ENCODE assay signal across 8 cellular contexts in the genomic region with DNA sequence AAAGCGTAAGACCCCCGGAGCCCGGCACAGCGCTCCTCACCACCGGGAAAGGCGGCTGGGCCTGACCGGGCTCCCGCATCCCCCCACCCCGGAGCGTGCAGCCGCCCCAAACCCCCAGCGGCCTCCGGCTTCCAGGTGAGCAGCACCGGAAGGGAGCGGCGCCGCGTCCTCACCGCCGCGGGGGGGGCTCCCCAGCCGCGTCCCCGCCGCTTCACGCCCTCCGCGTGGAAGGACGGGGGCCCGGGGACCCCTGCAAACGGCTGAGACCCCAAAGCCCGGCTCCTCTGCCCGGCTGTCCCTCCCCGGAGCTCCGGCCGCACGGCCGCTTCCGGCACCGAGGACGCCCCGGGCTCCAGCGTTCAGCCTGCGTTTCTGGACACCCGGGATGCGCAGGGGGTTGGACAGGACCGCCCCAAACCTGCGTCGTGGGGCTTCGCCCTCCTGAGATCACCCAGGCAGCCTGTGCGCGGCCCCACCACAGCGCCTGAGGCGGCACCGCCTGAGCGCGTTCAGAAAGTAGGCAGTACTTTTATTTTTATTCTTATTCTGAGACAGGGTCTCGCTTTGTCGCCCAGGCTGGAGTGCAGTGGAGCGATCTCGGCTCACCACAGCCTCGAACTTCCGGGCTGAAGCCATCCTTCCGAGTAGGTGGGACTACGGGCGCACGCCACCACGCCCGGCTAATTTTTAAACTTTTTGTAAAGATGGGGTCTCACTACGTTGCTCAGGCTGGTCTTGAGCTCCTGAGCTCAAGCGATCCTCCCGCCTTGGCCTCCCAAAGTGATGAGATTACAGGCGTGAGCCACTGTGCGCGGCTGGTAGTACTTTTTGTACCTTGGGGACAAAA. TPM values are rescaled to one million over a fixed set of nuclear protein-coding genes. Genes with fewer than 3 reads are reported as not detected.
DNase-seq lines count a peak whose midpoint lies in the region; ATAC-seq, FAIRE-seq and TF ChIP-seq lines count a peak whose summit lies in the region.

No MANE protein-coding gene starts in this region.

- H3K4me1 Mint-ChIP-seq in T-helper 1 cell treated with Interleukin-12 subunit alpha and Interleukin-12 subunit beta and Interleukin-4 antibody, amounts not matched to agents 30 μg/mL and 1 μg/mL, for 36 hours (ENCODE audit: low read depth), result peaks cover 47% of the 10 kb centered on the region

- H3K27me3 ChIP-seq in bronchial epithelial cell (ENCODE audit: control insufficient read depth, insufficient read depth, low read length), result no peaks in the 10 kb centered on the region

- ATAC-seq in GM21390 (IDR thresholded peaks at IDR 0.05; ENCODE audit: unreplicated experiment) (peak; percentile 69), left colon (peak; percentile 88)

- peak overlapping the region; percentile 83 for H3K4me3 Mint-ChIP-seq in T-helper 1 cell treated with Interleukin-12 subunit alpha and Interleukin-12 subunit beta and Interleukin-4 antibody, amounts not matched to agents 30 μg/mL and 1 μg/mL, for 36 hours

- peak; percentile 75 for DNase-seq in ELR (ENCODE audit: low read depth)
- peak; percentile 69 for DNase-seq in HT-29 (ENCODE audit: low spot score)
- peak; percentile 41 for DNase-seq in bronchial epithelial cell (ENCODE audit: low read depth)
- DNase-seq in left colon, result peak; percentile 48 to 74
- DNase-seq in stimulated activated naive CD4-positive, alpha-beta T cell (lab: John Stamatoyannopoulos, UW), result peak in 5 of 6 experiments; percentile 28 to 46 (median 31)
- no peak for DNase-seq in urothelium cell line (ENCODE audit: low spot score)

- H3K4me3 ChIP-seq in bronchial epithelial cell (ENCODE audit: low read depth, low read length), result peak overlapping the region; percentile 69

- peaks cover 8% of the 10 kb centered on the region for H3K36me3 Mint-ChIP-seq in T-helper 1 cell treated with Interleukin-12 subunit alpha and Interleukin-12 subunit beta and Interleukin-4 antibody, amounts not matched to agents 30 μg/mL and 1 μg/mL, for 36 hours (ENCODE audit: low read depth)

- H3K36me3 ChIP-seq in bronchial epithelial cell (ENCODE audit: control insufficient read depth, insufficient read depth, low read length), result no peaks in the 10 kb centered on the region

- H3K27ac Mint-ChIP-seq in T-helper 1 cell treated with Interleukin-12 subunit alpha and Interleukin-12 subunit beta and Interleukin-4 antibody, amounts not matched to agents 30 μg/mL and 1 μg/mL, for 36 hours, result peak overlapping the region; percentile 89

- H3K9me3 Mint-ChIP-seq in T-helper 1 cell treated with Interleukin-12 subunit alpha and Interleukin-12 subunit beta and Interleukin-4 antibody, amounts not matched to agents 30 μg/mL and 1 μg/mL, for 36 hours, result no peaks in the 10 kb centered on the region

- TF ChIP-seq CTCF in bronchial epithelial cell (IDR thresholded peaks at IDR 0.05; ENCODE audit: insufficient read depth, low read length, severe bottlenecking), result no peak

- intact Hi-C loops in left colon (cut with DNase I, micrococcal nuclease), result no loop called here

- FAIRE-seq in bronchial epithelial cell (lab: Jason Lieb, UNC) (no peak), urothelium cell line (lab: Jason Lieb, UNC) (no peak)

- H3K27me3 Mint-ChIP-seq in T-helper 1 cell treated with Interleukin-12 subunit alpha and Interleukin-12 subunit beta and Interleukin-4 antibody, amounts not matched to agents 30 μg/mL and 1 μg/mL, for 36 hours (ENCODE audit: low read depth), result peaks cover 4% of the 10 kb centered on the region

RNA-seq across cellular contexts. Expression of gene BLM, which starts 51.6 kb away (rescaled TPM):
- 11.8 and 12.8 TPM in 2 replicates for total RNA-seq in HT-29 (2014; rRNA removed; shearing (Covaris generic))
- total RNA-seq in bronchial epithelial cell (0.26 TPM in 2 replicates), left colon (1 to 10 TPM; 3.3 to 3.6 TPM)
